Comparison of ENCODE assay signal across 10 cellular contexts in genomic region chrX:135097176-135097744, GRCh38. TPM values are rescaled to one million over a fixed set of nuclear protein-coding genes. Genes with fewer than 3 reads are reported as not detected.
DNase-seq lines count a peak whose midpoint lies in the region; ATAC-seq and TF ChIP-seq lines count a peak whose summit lies in the region.
"Not testable (repeated sequence)": the region's sequence is repeated elsewhere in the genome, so short reads cannot be mapped to it uniquely, and the experiment has no call there.
"Had no signal": no experiment of that assay in that cellular context is flagged by ENCODE, and none has a peak within 500 bp of the region (broad histone marks: within the 10 kb centered on the region; RNA-seq: fewer than 3 reads in every experiment).

No MANE protein-coding gene starts in this region.

- H3K4me2 ChIP-seq in SK-N-SH, result peak overlapping the region; percentile 66; the same call in 1 of the 2 replicates

- not testable (repeated sequence) for H3K4me3 ChIP-seq in CD8-positive, alpha-beta memory T cell (ENCODE audit: low read length); SK-N-SH (ENCODE audit: low read depth in 2 of 2, low read length in 1 of 2)
- peak overlapping the region; percentile 78 for H3K4me3 ChIP-seq in adipocyte (ENCODE audit: low read length)
- peak overlapping the region; percentile 88 for H3K4me3 ChIP-seq in right cardiac atrium (ENCODE audit: low read length)
- H3K4me3 ChIP-seq in mesodermal cell (ENCODE audit: extremely low read depth, insufficient read depth, low read length, poor library complexity, severe bottlenecking), result peak overlapping the region; percentile 54
- peak overlapping the region; percentile 45 to 54 for H3K4me3 ChIP-seq in prostate gland
- peak overlapping the region; percentile 77 for H3K4me3 ChIP-seq in thoracic aorta

- not testable (repeated sequence) for TF ChIP-seq CTCF in SK-N-SH (IDR thresholded peaks at IDR 0.05); prostate gland (IDR thresholded peaks at IDR 0.05); thoracic aorta (IDR thresholded peaks at IDR 0.05)

- H3K9me2 ChIP-seq in SK-N-SH, result not testable (repeated sequence)

- not testable (repeated sequence) for H4K20me1 ChIP-seq in SK-N-SH (ENCODE audit: insufficient read depth)

- H3K27me3 ChIP-seq in CD8-positive, alpha-beta memory T cell (ENCODE audit: insufficient read depth, low read length, poor library complexity, severe bottlenecking); SK-N-SH (ENCODE audit: insufficient read depth); right cardiac atrium (ENCODE audit: control insufficient read depth, insufficient read depth); prostate gland (replicated peaks; ENCODE audit: insufficient read depth); thoracic aorta (replicated peaks; ENCODE audit: insufficient read depth): not testable (repeated sequence)
- peaks cover 21% of the 10 kb centered on the region for H3K27me3 ChIP-seq in adipocyte (replicated peaks; ENCODE audit: control insufficient read depth, insufficient read depth, low read length)

- not testable (repeated sequence) for H3K79me2 ChIP-seq in SK-N-SH (ENCODE audit: insufficient read depth)

- TF ChIP-seq POLR2A in prostate gland (IDR thresholded peaks at IDR 0.05), result not testable (repeated sequence)

- not testable (repeated sequence) for TF ChIP-seq EP300 in SK-N-SH (IDR thresholded peaks at IDR 0.05; ENCODE audit: borderline replicate concordance in 1 of 2, low read depth in 1 of 2, low read length in 1 of 2)

- peaks cover 11 to 18% of the 10 kb centered on the region in 2 donors for H3K27me3 Mint-ChIP-seq in CD8-positive, alpha-beta memory T cell
- peaks cover 0 to 11% of the 10 kb centered on the region in 2 donors for H3K27me3 Mint-ChIP-seq in effector memory CD8-positive, alpha-beta T cell

- H3K27ac ChIP-seq in CD8-positive, alpha-beta memory T cell (ENCODE audit: low read depth, low read length); SK-N-SH (ENCODE audit: low read depth in 2 of 2, low read length in 1 of 2); mesodermal cell (ENCODE audit: low read depth, low read length, severe bottlenecking); prostate gland; thoracic aorta: not testable (repeated sequence)
- peak overlapping the region; percentile 35 for H3K27ac ChIP-seq in right cardiac atrium (ENCODE audit: low read length)

- POLR2A ChIA-PET in CD8-positive, alpha-beta memory T cell (lab: Charles Lee), result interaction anchor here (0.6 kb wide), 1 partner anchor 131 kb away, joined by 4 read pairs; no protein-coding TSS in a partner anchor
- POLR2A ChIA-PET in SK-N-SH (lab: Yijun Ruan, JAX), result not testable (repeated sequence)

- peak overlapping the region in 1 of 8 donors; percentile 82 for H3K27ac Mint-ChIP-seq in CD8-positive, alpha-beta memory T cell
- H3K27ac Mint-ChIP-seq in effector memory CD8-positive, alpha-beta T cell, result peak overlapping the region in 1 of 2 donors; percentile 35

- WGBS in SK-N-SH (ENCODE audit: low lambda C conversion rate), result 45% methylated on average over 9 of the region's 15 CpGs
- 19% methylated on average over 15 of the region's 15 CpGs for WGBS in right cardiac atrium
- WGBS in mesodermal cell (ENCODE audit: insufficient coverage in 2 of 2), 2 experiments, result 10% methylated on average over 2 of the region's 15 CpGs; no CpG with 5 or more reads in 1 of the 2 experiments
- WGBS in prostate gland, result 0% methylated on average over 6 of the region's 15 CpGs

- H3K9ac ChIP-seq in SK-N-SH; adipocyte (ENCODE audit: low read length): not testable (repeated sequence)

- not testable (repeated sequence) for H3K4me1 ChIP-seq in CD8-positive, alpha-beta memory T cell (ENCODE audit: insufficient read depth, low read length); SK-N-SH (ENCODE audit: control insufficient read depth in 1 of 2, insufficient read depth in 2 of 2, low read depth in 1 of 2, low read length in 1 of 2); adipocyte (ENCODE audit: control insufficient read depth, insufficient read depth, low read length); right cardiac atrium (ENCODE audit: control insufficient read depth, insufficient read depth, low read length); mesodermal cell (ENCODE audit: control insufficient read depth, insufficient read depth, low read length, poor library complexity, severe bottlenecking); prostate gland (replicated peaks); thoracic aorta (ENCODE audit: control insufficient read depth in 1 of 2, low read depth in 2 of 2)

- H3K9me3 Mint-ChIP-seq in CD8-positive, alpha-beta memory T cell; effector memory CD8-positive, alpha-beta T cell: not testable (repeated sequence)

- ATAC-seq in effector memory CD8-positive, alpha-beta T cell (replicated peaks); thoracic aorta (ENCODE audit: insufficient number of reproducible peaks, low FRiP score, low read depth): not testable (repeated sequence)
- peak in 1 of 2 donors; percentile 4 for ATAC-seq in right cardiac atrium

- CTCF ChIA-PET in CD8-positive, alpha-beta memory T cell (lab: Charles Lee), result not testable (repeated sequence)
- CTCF ChIA-PET in SK-N-SH (lab: Yijun Ruan, JAX), result interaction anchor here (4.0 kb wide), 1 partner anchor 11 kb away, joined by 16 read pairs; no protein-coding TSS in a partner anchor

- not testable (repeated sequence) for H2AFZ ChIP-seq in SK-N-SH (ENCODE audit: low read depth)

- H3K4me1 Mint-ChIP-seq in CD8-positive, alpha-beta memory T cell, result peaks cover 8 to 17% (median 9%) of the 10 kb centered on the region in 3 donors
- not testable (repeated sequence) for H3K4me1 Mint-ChIP-seq in effector memory CD8-positive, alpha-beta T cell (ENCODE audit: low read depth in 2 of 2)

- not testable (repeated sequence) for DNase-seq in CD8-positive, alpha-beta memory T cell; SK-N-SH; adipocyte (ENCODE audit: low read depth); effector memory CD8-positive, alpha-beta T cell; prostate gland (ENCODE audit: low spot score); thoracic aorta (ENCODE audit: low spot score)
- DNase-seq in right cardiac atrium, result peak in 2 of 3 donors; percentile 37 to 58

- TF ChIP-seq RAD21 in SK-N-SH (IDR thresholded peaks at IDR 0.05; ENCODE audit: low read length), result not testable (repeated sequence)

- H3K4me3 Mint-ChIP-seq in CD8-positive, alpha-beta memory T cell, result peak overlapping the region; percentile 15 to 87 (median 34)
- peak overlapping the region; percentile 54 to 75 for H3K4me3 Mint-ChIP-seq in effector memory CD8-positive, alpha-beta T cell

- not testable (repeated sequence) for H3K9me3 ChIP-seq in CD8-positive, alpha-beta memory T cell (ENCODE audit: low read length); SK-N-SH; adipocyte (ENCODE audit: control insufficient read depth, low read length); right cardiac atrium (ENCODE audit: control insufficient read depth, low read length); mesodermal cell (ENCODE audit: control insufficient read depth, low read length); prostate gland; thoracic aorta

- H3F3A ChIP-seq in SK-N-SH (replicated peaks; ENCODE audit: insufficient read depth), result not testable (repeated sequence)

- intact Hi-C loops in right cardiac atrium (cut with DNase I); prostate gland (cut with DNase I): not testable (repeated sequence)

- H3K36me3 ChIP-seq in CD8-positive, alpha-beta memory T cell (ENCODE audit: insufficient read depth, low read length); SK-N-SH (replicated peaks in 1 of 2; ENCODE audit: control insufficient read depth in 1 of 2, insufficient read depth in 2 of 2, low read length in 1 of 2); adipocyte (ENCODE audit: control insufficient read depth, insufficient read depth, low read length, severe bottlenecking); mesodermal cell (ENCODE audit: control insufficient read depth, insufficient read depth, low read length); prostate gland; thoracic aorta: not testable (repeated sequence)

- not testable (repeated sequence) for H3K36me3 Mint-ChIP-seq in CD8-positive, alpha-beta memory T cell; effector memory CD8-positive, alpha-beta T cell (ENCODE audit: insufficient read depth)

RNA-seq across cellular contexts. Expression of gene SMIM10L2B, which starts 1.3 kb away (rescaled TPM):
- total RNA-seq in CD8-positive, alpha-beta memory T cell, result under 1 TPM; 0.11 to 0.13 TPM
- 0.18 TPM for polyA plus RNA-seq in CD8-positive, alpha-beta memory T cell
- polyA plus RNA-seq in SK-N-SH (2012; rRNA removed) (0.12 and 0.13 TPM in 2 replicates), right cardiac atrium (19.2 TPM)
- 0.09 and 0.10 TPM in 2 replicates for polyA plus RNA-seq in SK-N-SH (2012; cell fraction: cytosol; rRNA removed)
- 0.11 and 0.22 TPM in 2 replicates for polyA plus RNA-seq in SK-N-SH (2012; cell fraction: nucleus; rRNA removed)
- total RNA-seq in right cardiac atrium (10 to 100 TPM; 11.4 to 18.9 (median 15.4) TPM), prostate gland (10 to 100 TPM in 1 of 2 donors, 1 to 10 TPM in 1; 3.6 to 18.5 TPM), thoracic aorta (1 to 10 TPM; 3.1 to 3.4 TPM)
- 3.1 TPM for polyA plus RNA-seq in mesodermal cell (2013, experiment 1 of 2)
- polyA plus RNA-seq in mesodermal cell (2013, experiment 2 of 2), result 3.4 TPM

RNA-seq across cellular contexts. Expression of gene ETDB, which starts 23.1 kb away (rescaled TPM):
- total RNA-seq in CD8-positive, alpha-beta memory T cell, result not detected
- polyA plus RNA-seq in CD8-positive, alpha-beta memory T cell, result not detected
- polyA plus RNA-seq in SK-N-SH (2012; rRNA removed) (not detected in 2 replicates), right cardiac atrium (not detected)
- not detected in 2 replicates for polyA plus RNA-seq in SK-N-SH (2012; cell fraction: cytosol; rRNA removed)
- not detected in 2 replicates for polyA plus RNA-seq in SK-N-SH (2012; cell fraction: nucleus; rRNA removed)
- total RNA-seq in right cardiac atrium (not detected), prostate gland (not detected), thoracic aorta (not detected)
- not detected for polyA plus RNA-seq in mesodermal cell (2013, experiment 1 of 2)
- polyA plus RNA-seq in mesodermal cell (2013, experiment 2 of 2), result not detected
- total RNA-seq: lung, pulmonary artery endothelial cell had no signal
- polyA plus RNA-seq: lung had no signal

RNA-seq across cellular contexts. Expression of gene RTL8A, which starts 45.3 kb away (rescaled TPM):
- 1 to 10 TPM; 8.6 TPM for total RNA-seq in CD8-positive, alpha-beta memory T cell
- 23.8 TPM for polyA plus RNA-seq in CD8-positive, alpha-beta memory T cell
- polyA plus RNA-seq in SK-N-SH (2012; rRNA removed) (78.5 and 109 TPM in 2 replicates), right cardiac atrium (76.4 TPM)
- polyA plus RNA-seq in SK-N-SH (2012; cell fraction: cytosol; rRNA removed), result 70.6 and 87.3 TPM in 2 replicates
- polyA plus RNA-seq in SK-N-SH (2012; cell fraction: nucleus; rRNA removed), result 44.0 and 44.5 TPM in 2 replicates
- total RNA-seq in right cardiac atrium (10 to 100 TPM; 28.1 to 40.5 (median 33.0) TPM), prostate gland (10 to 100 TPM; 44.9 to 55.3 TPM), thoracic aorta (10 to 100 TPM; 12.7 to 17.1 TPM)
- 78.5 TPM for polyA plus RNA-seq in mesodermal cell (2013, experiment 1 of 2)
- polyA plus RNA-seq in mesodermal cell (2013, experiment 2 of 2), result 71.7 TPM
